8 cellular contexts compared by ENCODE assay signal in the genomic region with DNA sequence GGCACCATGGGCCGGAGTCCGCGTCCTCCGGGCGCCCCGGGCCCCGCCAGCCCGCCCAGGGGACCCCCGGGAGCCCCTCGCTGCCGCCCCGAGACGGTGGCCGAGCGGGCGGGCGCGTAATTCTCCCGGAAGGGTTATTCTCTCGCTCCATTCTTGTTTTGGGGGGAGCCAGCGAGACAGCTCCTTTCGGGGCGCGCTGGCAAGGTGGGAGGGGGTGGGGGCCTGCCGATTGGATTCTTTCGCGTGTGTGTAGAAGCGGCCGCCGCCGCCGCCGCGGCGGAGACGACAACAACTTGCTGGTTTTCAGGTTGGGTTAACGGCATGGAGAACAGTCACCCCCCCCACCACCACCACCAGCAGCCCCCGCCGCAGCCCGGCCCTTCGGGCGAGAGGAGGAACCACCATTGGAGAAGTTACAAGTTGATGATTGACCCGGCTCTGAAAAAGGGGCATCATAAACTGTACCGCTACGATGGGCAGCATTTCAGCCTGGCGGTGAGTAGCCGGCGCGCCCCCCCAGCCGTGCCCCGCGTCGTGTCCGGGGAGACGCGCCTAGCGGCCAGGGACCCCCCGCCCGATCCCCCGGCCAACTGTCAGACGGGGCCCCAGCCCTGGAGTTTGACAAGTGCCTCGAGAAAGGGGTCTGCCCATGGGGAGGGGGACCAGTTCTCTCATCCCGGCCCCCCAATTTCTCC. TPM values are rescaled to one million over a fixed set of nuclear protein-coding genes. Genes with fewer than 3 reads are reported as not detected.
DNase-seq lines count a peak whose midpoint lies in the region; ATAC-seq and TF ChIP-seq lines count a peak whose summit lies in the region.

No MANE protein-coding gene starts in this region.

- H3K56ac ChIP-seq in mesendoderm (ENCODE audit: low read length) = peak overlapping the region; percentile 82

- H3K4me1 ChIP-seq in mesendoderm (ENCODE audit: control insufficient read depth, low read depth, low read length) = no peaks in the 10 kb centered on the region
- peaks cover 29% of the 10 kb centered on the region for H3K4me1 ChIP-seq in testis

- H2BK5ac ChIP-seq in mesendoderm (ENCODE audit: low read length) = no peak overlapping the region

- peak overlapping the region; percentile 59 for H2BK15ac ChIP-seq in mesendoderm (replicated peaks; ENCODE audit: low read depth)

- H3K4ac ChIP-seq in mesendoderm (ENCODE audit: low read depth, low read length) = peak overlapping the region; percentile 99

- no peak overlapping the region for H4K5ac ChIP-seq in mesendoderm (ENCODE audit: low read length)

- TF ChIP-seq POLR2A in testis (IDR thresholded peaks at IDR 0.05) = no peak

- intact Hi-C loops in testis (cut with DNase I; ENCODE audit: low total_unique reads) = no loop called here

- peaks cover 54% of the 10 kb centered on the region for H3K79me2 ChIP-seq in mesendoderm (ENCODE audit: control insufficient read depth, insufficient read depth, low read length)

- peak; percentile 1 for ATAC-seq in HG02588 (IDR thresholded peaks at IDR 0.05; ENCODE audit: unreplicated experiment)

- H3K4me2 ChIP-seq in mesendoderm (ENCODE audit: low read length) = peak overlapping the region; percentile 46

- H3K27ac ChIP-seq in WERI-Rb-1 (peak overlapping the region; percentile 83), mesendoderm (ENCODE audit: low read depth, low read length) (peak overlapping the region; percentile 90), testis (peak overlapping the region; percentile 91 to 99)

- H3K9me3 ChIP-seq in WERI-Rb-1 (ENCODE audit: severe bottlenecking) = no peaks in the 10 kb centered on the region
- H3K9me3 ChIP-seq in testis = no peaks in the 10 kb centered on the region

- DNase-seq in C1 segment of cervical spinal cord (lab: John Stamatoyannopoulos, UW) = peak in 9 of 14 donors; percentile 10 to 72 (median 38)
- no peak for DNase-seq in WERI-Rb-1
- DNase-seq in dermis blood vessel endothelial cell = peak; percentile 56
- peak; percentile 44 for DNase-seq in mesendoderm
- DNase-seq in testis = no peak
- no peak for DNase-seq in cerebellar nuclear complex (lab: John Stamatoyannopoulos, UW)
- DNase-seq in DMS153 treated with DMSO at 0.1 percent for 48 hours (lab: John Stamatoyannopoulos, UW; ENCODE audit: unreplicated experiment) = no peak

- peaks cover 28% of the 10 kb centered on the region for H3K36me3 ChIP-seq in WERI-Rb-1
- H3K36me3 ChIP-seq in mesendoderm (ENCODE audit: control insufficient read depth, insufficient read depth, low read length) = no peaks in the 10 kb centered on the region
- H3K36me3 ChIP-seq in testis (ENCODE audit: low read depth, missing control alignments) = no peaks in the 10 kb centered on the region

- H3K79me1 ChIP-seq in mesendoderm (ENCODE audit: low read length) = peaks cover 12% of the 10 kb centered on the region

- H2AK5ac ChIP-seq in mesendoderm (ENCODE audit: low read length) = no peak overlapping the region

- no peak overlapping the region for H4K8ac ChIP-seq in mesendoderm (ENCODE audit: low read depth, low read length)

- WGBS in mesendoderm (ENCODE audit: extremely low coverage, insufficient coverage, low lambda C conversion rate) = no CpG with 5 or more reads among the region's 63 CpGs
- WGBS in testis, 2 donors = 1 to 3% methylated on average over 7 to 41 of the region's 63 CpGs

- H3K4me3 ChIP-seq in WERI-Rb-1 (ENCODE audit: low read depth, low read length) (peak overlapping the region; percentile 84), mesendoderm (ENCODE audit: low read length) (peak overlapping the region; percentile 70), testis (peak overlapping the region; percentile 83 to 87)

- H3K27me3 ChIP-seq in WERI-Rb-1 (ENCODE audit: insufficient read depth, low read depth, severe bottlenecking) = no peaks in the 10 kb centered on the region
- H3K27me3 ChIP-seq in mesendoderm (ENCODE audit: insufficient read depth, low read length, poor library complexity) = no peaks in the 10 kb centered on the region
- H3K27me3 ChIP-seq in testis = no peaks in the 10 kb centered on the region

- H3K9ac ChIP-seq in mesendoderm (ENCODE audit: low read length) = peak overlapping the region; percentile 99

- H3K18ac ChIP-seq in mesendoderm (ENCODE audit: low read length) = peak overlapping the region; percentile 97

- peak overlapping the region; percentile 63 for H2BK120ac ChIP-seq in mesendoderm (ENCODE audit: low read depth, low read length)

- H3K23ac ChIP-seq in mesendoderm (ENCODE audit: low read length) = no peak overlapping the region

- TF ChIP-seq CTCF in WERI-Rb-1 (IDR thresholded peaks at IDR 0.05; ENCODE audit: low read depth, low read length) (no peak), testis (IDR thresholded peaks at IDR 0.05) (no peak)

RNA-seq across cellular contexts. Expression of a gene that starts 0.8 kb away (rescaled TPM):
- total RNA-seq in dermis blood vessel endothelial cell = 2.7 and 6.7 TPM in 2 replicates
- 11.4 TPM for polyA plus RNA-seq in mesendoderm (2013, experiment 1 of 2)
- polyA plus RNA-seq in mesendoderm (2013, experiment 2 of 2) = 11.6 TPM
- 10 to 100 TPM; 23.1 to 23.3 TPM for total RNA-seq in testis
- polyA plus RNA-seq in testis (ENCODE audit: insufficient read depth, low read depth, low replicate concordance) = 18.9 TPM

RNA-seq across cellular contexts. Expression of a gene that starts 11.1 kb away (rescaled TPM):
- total RNA-seq in dermis blood vessel endothelial cell (6.1 and 6.5 TPM in 2 replicates), testis (10 to 100 TPM; 18.0 to 20.5 TPM)
- polyA plus RNA-seq in mesendoderm (2013, experiment 1 of 2) = 15.5 TPM
- 15.0 TPM for polyA plus RNA-seq in mesendoderm (2013, experiment 2 of 2)
- polyA plus RNA-seq in testis (ENCODE audit: insufficient read depth, low read depth, low replicate concordance) = 16.9 TPM

RNA-seq across cellular contexts. Expression of a gene that starts 54.1 kb away (rescaled TPM):
- total RNA-seq in dermis blood vessel endothelial cell (not detected in 2 replicates), testis (10 to 100 TPM in 1 of 2 donors, 1 to 10 TPM in 1; 5.9 to 10.6 TPM)
- 0.46 TPM for polyA plus RNA-seq in mesendoderm (2013, experiment 1 of 2)
- polyA plus RNA-seq in mesendoderm (2013, experiment 2 of 2) = 0.42 TPM
- 11.6 TPM for polyA plus RNA-seq in testis (ENCODE audit: insufficient read depth, low read depth, low replicate concordance)

Comparison
In these comparisons a context has a peak if more than half of its experiments do, and no peak if none do; other contexts are left out.
1. DNase-seq: peak in C1 segment of cervical spinal cord (9 of 14), dermis blood vessel endothelial cell (single experiment) and mesendoderm (single experiment); none in WERI-Rb-1 (single experiment), testis (single experiment), cerebellar nuclear complex (0 of 2) and DMS153 treated with DMSO at 0.1 percent for 48 hours (single experiment).
2. Peak in every context shown above with its lines, with median percentiles within 50 percentile points of each other: H3K27ac ChIP-seq and H3K4me3 ChIP-seq.